Comparison of ENCODE assay signal across 8 cellular contexts in the genomic region with DNA sequence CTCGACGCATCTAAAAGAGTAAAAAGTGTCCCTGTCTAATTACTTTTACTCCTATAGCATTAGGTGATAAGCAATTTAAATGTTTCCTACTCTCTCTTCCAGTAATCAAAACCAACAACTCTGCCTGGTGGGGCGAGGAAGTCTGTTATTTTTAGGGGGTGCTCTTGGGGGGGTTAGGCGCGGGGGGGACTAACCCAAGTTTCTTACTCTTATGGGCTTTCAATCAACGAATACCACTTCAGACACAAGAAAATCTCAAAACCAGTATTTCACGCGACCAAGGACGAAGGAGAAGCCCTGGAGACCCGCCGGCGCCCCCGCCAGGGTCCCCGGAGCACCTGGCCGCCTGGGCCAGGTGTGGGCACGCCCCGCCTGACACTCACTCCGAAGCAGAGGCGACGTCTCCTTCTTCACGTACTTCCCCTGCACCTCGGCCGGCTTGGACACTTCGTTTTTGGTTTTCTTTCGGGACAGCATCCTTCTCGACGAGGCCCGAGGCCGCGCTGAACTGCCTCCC.
A peak's percentile ranks its signal among the peaks of the same experiment; 100 is the strongest.
DNase-seq lines count a peak whose midpoint lies in the region; ATAC-seq lines count a peak whose summit lies in the region.

No MANE protein-coding gene starts in this region.

- no peaks in the 10 kb centered on the region for H3K27me3 Mint-ChIP-seq in stimulated activated naive CD8-positive, alpha-beta T cell treated with anti-CD3 and anti-CD28 coated beads, Interleukin-15, amount 100 ng/mL, for 72 hours

- H3K27ac Mint-ChIP-seq in stimulated activated naive CD8-positive, alpha-beta T cell treated with anti-CD3 and anti-CD28 coated beads, Interleukin-15, amount 100 ng/mL, for 72 hours: peak overlapping the region in 1 of 2 donors; percentile 95

- H3K4me3 Mint-ChIP-seq in stimulated activated naive CD8-positive, alpha-beta T cell treated with anti-CD3 and anti-CD28 coated beads, Interleukin-15, amount 100 ng/mL, for 72 hours: no peak overlapping the region

- peak overlapping the region; percentile 92 for H3K9ac ChIP-seq in adipocyte (ENCODE audit: low read length)

- H3K36me3 ChIP-seq in HAP-1 (replicated peaks): peaks cover 10% of the 10 kb centered on the region
- H3K36me3 ChIP-seq in adipocyte (ENCODE audit: control insufficient read depth, insufficient read depth, low read length, severe bottlenecking): peaks cover 9% of the 10 kb centered on the region

- peak; percentile 3 to 29 for DNase-seq in SHP77 (lab: John Stamatoyannopoulos, UW)
- DNase-seq in SHP77 treated with DMSO at 0.1 percent for 48 hours (lab: John Stamatoyannopoulos, UW): no peak
- DNase-seq in HAP-1 (ENCODE audit: low spot score in 2 of 2): no peak
- peak; percentile 7 for DNase-seq in NCI-H128 (lab: John Stamatoyannopoulos, UW; ENCODE audit: unreplicated experiment)
- DNase-seq in adipocyte (ENCODE audit: low read depth): no peak
- peak; percentile 48 for DNase-seq in iPS-NIHi7 (ENCODE audit: extremely low spot score)
- peak in 1 of 2 donors; percentile 58 for DNase-seq in stimulated activated naive CD8-positive, alpha-beta T cell treated with anti-CD3 and anti-CD28 coated beads, Interleukin-15, amount 100 ng/mL, for 72 hours
- DNase-seq in SIG-M5 (lab: John Stamatoyannopoulos, UW): no peak

- no peaks in the 10 kb centered on the region for H3K27me3 ChIP-seq in HAP-1 (ENCODE audit: low read depth)
- no peaks in the 10 kb centered on the region for H3K27me3 ChIP-seq in adipocyte (replicated peaks; ENCODE audit: control insufficient read depth, insufficient read depth, low read length)

- in situ Hi-C loops in HAP-1 (cut with MboI; ENCODE audit: low sequenced_read_pairs): no loop called here

- peaks cover 9% of the 10 kb centered on the region for H3K4me1 Mint-ChIP-seq in stimulated activated naive CD8-positive, alpha-beta T cell treated with anti-CD3 and anti-CD28 coated beads, Interleukin-15, amount 100 ng/mL, for 72 hours

- H3K9me3 ChIP-seq in HAP-1 (no peaks in the 10 kb centered on the region), adipocyte (ENCODE audit: control insufficient read depth, low read length) (no peaks in the 10 kb centered on the region)

- ATAC-seq in stimulated activated naive CD8-positive, alpha-beta T cell treated with anti-CD3 and anti-CD28 coated beads, Interleukin-15, amount 100 ng/mL, for 72 hours: peak; percentile 71

- H3K9me3 Mint-ChIP-seq in stimulated activated naive CD8-positive, alpha-beta T cell treated with anti-CD3 and anti-CD28 coated beads, Interleukin-15, amount 100 ng/mL, for 72 hours: no peaks in the 10 kb centered on the region

- H3K4me1 ChIP-seq in HAP-1: peaks cover 29% of the 10 kb centered on the region
- peaks cover 12% of the 10 kb centered on the region for H3K4me1 ChIP-seq in adipocyte (ENCODE audit: control insufficient read depth, insufficient read depth, low read length)

- peak overlapping the region; percentile 63 for H3K4me3 ChIP-seq in HAP-1
- H3K4me3 ChIP-seq in adipocyte (ENCODE audit: low read length): peak overlapping the region; percentile 97

Comparison
In these comparisons a context has a peak if more than half of its experiments do, and no peak if none do; other contexts are left out.
1. DNase-seq: peak in SHP77 (2 of 2), NCI-H128 (single experiment) and iPS-NIHi7 (single experiment); none in SHP77 treated with DMSO at 0.1 percent for 48 hours (single experiment), HAP-1 (0 of 2), adipocyte (single experiment) and SIG-M5 (single experiment).